ENCODE assay signal across 1 cellular context in the genomic region with DNA sequence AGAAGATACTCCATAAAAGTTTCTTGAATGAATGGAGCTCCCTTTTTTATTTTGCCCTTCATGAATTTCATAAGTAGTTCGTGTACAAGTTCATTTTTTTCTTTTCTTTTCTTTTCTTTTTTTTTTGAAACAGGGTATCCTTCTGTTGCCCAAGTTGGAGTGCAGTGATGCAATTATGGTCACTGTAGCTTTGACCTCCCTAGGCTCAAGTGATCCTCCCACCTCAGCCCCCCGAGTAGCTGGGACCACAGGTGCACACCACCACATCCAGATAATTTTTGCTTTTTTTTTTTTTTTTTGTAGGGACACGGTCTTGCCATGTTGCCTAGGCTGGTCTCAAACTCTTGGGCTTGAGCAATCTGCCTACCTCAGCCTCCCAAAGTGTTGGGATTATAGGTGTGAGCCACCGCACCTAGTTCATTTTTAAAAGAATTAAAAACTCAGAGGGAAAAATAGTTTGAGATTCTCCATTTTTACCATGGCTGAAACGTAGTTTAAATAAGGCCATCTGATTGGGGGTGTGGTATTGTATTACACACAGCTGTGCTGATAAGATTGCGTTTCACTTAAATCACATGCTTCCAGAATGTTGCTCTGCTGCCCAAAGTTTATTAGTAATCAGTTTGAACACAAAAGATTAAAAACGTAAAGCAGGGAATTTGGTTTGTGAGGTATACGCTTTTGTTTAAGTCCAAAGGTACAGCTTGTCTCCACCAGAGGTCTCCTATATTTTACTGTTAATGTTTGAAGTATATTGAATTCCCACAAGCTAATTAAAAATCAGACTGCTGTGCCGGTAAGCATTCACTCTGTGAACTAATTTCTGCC.
TF ChIP-seq lines count a peak whose summit lies in the region.

No MANE protein-coding gene starts in this region.

TF ChIP-seq in HepG2, 621 proteins besides CTCF, POLR2A, EP300 and RAD21 (continued from another document):
- TF ChIP-seq, protein P1, sequence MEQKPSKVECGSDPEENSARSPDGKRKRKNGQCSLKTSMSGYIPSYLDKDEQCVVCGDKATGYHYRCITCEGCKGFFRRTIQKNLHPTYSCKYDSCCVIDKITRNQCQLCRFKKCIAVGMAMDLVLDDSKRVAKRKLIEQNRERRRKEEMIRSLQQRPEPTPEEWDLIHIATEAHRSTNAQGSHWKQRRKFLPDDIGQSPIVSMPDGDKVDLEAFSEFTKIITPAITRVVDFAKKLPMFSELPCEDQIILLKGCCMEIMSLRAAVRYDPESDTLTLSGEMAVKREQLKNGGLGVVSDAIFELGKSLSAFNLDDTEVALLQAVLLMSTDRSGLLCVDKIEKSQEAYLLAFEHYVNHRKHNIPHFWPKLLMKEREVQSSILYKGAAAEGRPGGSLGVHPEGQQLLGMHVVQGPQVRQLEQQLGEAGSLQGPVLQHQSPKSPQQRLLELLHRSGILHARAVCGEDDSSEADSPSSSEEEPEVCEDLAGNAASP (CRISPR knock-in tag; IDR thresholded peaks at IDR 0.05; ENCODE audit: borderline replicate concordance), result peak; percentile 28; the same call in 1 of the 2 replicates
- TF ChIP-seq ZNF775 (CRISPR knock-in tag; IDR thresholded peaks at IDR 0.05; ENCODE audit: borderline replicate concordance), result no peak
- no peak for TF ChIP-seq KLF13 (CRISPR knock-in tag; IDR thresholded peaks at IDR 0.05)
- TF ChIP-seq, protein P2, sequence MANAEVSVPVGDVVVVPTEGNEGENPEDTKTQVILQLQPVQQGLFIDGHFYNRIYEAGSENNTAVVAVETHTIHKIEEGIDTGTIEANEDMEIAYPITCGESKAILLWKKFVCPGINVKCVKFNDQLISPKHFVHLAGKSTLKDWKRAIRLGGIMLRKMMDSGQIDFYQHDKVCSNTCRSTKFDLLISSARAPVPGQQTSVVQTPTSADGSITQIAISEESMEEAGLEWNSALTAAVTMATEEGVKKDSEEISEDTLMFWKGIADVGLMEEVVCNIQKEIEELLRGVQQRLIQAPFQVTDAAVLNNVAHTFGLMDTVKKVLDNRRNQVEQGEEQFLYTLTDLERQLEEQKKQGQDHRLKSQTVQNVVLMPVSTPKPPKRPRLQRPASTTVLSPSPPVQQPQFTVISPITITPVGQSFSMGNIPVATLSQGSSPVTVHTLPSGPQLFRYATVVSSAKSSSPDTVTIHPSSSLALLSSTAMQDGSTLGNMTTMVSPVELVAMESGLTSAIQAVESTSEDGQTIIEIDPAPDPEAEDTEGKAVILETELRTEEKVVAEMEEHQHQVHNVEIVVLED (CRISPR knock-in tag; IDR thresholded peaks at IDR 0.05; ENCODE audit: borderline replicate concordance), result no peak
- TF ChIP-seq HCFC1 (IDR thresholded peaks at IDR 0.05; ENCODE audit: low read depth, low read length), result no peak
- TF ChIP-seq POLR2G (IDR thresholded peaks at IDR 0.05; ENCODE audit: low read depth, low read length), result no peak
- no peak for TF ChIP-seq ASH2L (IDR thresholded peaks at IDR 0.05; ENCODE audit: insufficient read length, low read depth, low read length)
- TF ChIP-seq DNMT3B (CRISPR knock-in tag; conservative IDR thresholded peaks at IDR 0.05), result no peak
- peak; percentile 27; the same call in 1 of the 2 replicates for TF ChIP-seq SMC3 (IDR thresholded peaks at IDR 0.05; ENCODE audit: low read length)
- TF ChIP-seq, protein P3, sequence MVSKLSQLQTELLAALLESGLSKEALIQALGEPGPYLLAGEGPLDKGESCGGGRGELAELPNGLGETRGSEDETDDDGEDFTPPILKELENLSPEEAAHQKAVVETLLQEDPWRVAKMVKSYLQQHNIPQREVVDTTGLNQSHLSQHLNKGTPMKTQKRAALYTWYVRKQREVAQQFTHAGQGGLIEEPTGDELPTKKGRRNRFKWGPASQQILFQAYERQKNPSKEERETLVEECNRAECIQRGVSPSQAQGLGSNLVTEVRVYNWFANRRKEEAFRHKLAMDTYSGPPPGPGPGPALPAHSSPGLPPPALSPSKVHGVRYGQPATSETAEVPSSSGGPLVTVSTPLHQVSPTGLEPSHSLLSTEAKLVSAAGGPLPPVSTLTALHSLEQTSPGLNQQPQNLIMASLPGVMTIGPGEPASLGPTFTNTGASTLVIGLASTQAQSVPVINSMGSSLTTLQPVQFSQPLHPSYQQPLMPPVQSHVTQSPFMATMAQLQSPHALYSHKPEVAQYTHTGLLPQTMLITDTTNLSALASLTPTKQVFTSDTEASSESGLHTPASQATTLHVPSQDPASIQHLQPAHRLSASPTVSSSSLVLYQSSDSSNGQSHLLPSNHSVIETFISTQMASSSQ (IDR thresholded peaks at IDR 0.05; ENCODE audit: low read depth), result no peak
- TF ChIP-seq, protein P3 (CRISPR knock-in tag; IDR thresholded peaks at IDR 0.05; ENCODE audit: borderline replicate concordance), result no peak
- TF ChIP-seq, protein P4, sequence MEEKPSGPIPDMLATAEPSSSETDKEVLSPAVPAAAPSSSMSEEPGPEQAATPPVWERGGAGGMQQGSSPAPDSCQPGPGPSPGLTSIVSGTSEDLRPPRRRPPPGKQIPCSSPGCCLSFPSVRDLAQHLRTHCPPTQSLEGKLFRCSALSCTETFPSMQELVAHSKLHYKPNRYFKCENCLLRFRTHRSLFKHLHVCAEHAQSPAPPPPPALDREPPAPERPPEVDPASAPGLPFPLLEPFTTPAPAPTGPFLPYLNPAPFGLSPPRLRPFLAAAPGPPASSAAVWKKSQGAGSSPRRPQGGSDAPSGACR (CRISPR knock-in tag; IDR thresholded peaks at IDR 0.05), result peak; percentile 28; the same call in 1 of the 2 replicates
- TF ChIP-seq ZNF430 (CRISPR knock-in tag; IDR thresholded peaks at IDR 0.05), result no peak
- TF ChIP-seq, protein P5, sequence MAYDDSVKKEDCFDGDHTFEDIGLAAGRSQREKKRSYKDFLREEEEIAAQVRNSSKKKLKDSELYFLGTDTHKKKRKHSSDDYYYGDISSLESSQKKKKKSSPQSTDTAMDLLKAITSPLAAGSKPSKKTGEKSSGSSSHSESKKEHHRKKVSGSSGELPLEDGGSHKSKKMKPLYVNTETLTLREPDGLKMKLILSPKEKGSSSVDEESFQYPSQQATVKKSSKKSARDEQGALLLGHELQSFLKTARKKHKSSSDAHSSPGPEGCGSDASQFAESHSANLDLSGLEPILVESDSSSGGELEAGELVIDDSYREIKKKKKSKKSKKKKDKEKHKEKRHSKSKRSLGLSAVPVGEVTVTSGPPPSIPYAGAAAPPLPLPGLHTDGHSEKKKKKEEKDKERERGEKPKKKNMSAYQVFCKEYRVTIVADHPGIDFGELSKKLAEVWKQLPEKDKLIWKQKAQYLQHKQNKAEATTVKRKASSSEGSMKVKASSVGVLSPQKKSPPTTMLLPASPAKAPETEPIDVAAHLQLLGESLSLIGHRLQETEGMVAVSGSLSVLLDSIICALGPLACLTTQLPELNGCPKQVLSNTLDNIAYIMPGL (CRISPR knock-in tag; IDR thresholded peaks at IDR 0.05; ENCODE audit: borderline replicate concordance in 1 of 2, low read depth in 1 of 2), result no peak
- TF ChIP-seq XBP1 (CRISPR knock-in tag; IDR thresholded peaks at IDR 0.05), result no peak
- no peak for TF ChIP-seq HMG20B (CRISPR knock-in tag; conservative IDR thresholded peaks at IDR 0.05)
- TF ChIP-seq, protein P6, sequence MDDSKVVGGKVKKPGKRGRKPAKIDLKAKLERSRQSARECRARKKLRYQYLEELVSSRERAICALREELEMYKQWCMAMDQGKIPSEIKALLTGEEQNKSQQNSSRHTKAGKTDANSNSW (CRISPR knock-in tag; IDR thresholded peaks at IDR 0.05; ENCODE audit: borderline replicate concordance), result no peak
- TF ChIP-seq, protein P7, sequence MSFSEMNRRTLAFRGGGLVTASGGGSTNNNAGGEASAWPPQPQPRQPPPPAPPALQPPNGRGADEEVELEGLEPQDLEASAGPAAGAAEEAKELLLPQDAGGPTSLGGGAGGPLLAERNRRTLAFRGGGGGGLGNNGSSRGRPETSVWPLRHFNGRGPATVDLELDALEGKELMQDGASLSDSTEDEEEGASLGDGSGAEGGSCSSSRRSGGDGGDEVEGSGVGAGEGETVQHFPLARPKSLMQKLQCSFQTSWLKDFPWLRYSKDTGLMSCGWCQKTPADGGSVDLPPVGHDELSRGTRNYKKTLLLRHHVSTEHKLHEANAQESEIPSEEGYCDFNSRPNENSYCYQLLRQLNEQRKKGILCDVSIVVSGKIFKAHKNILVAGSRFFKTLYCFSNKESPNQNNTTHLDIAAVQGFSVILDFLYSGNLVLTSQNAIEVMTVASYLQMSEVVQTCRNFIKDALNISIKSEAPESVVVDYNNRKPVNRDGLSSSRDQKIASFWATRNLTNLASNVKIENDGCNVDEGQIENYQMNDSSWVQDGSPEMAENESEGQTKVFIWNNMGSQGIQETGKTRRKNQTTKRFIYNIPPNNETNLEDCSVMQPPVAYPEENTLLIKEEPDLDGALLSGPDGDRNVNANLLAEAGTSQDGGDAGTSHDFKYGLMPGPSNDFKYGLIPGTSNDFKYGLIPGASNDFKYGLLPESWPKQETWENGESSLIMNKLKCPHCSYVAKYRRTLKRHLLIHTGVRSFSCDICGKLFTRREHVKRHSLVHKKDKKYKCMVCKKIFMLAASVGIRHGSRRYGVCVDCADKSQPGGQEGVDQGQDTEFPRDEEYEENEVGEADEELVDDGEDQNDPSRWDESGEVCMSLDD (CRISPR knock-in tag; IDR thresholded peaks at IDR 0.05; ENCODE audit: borderline replicate concordance), result no peak
- TF ChIP-seq ZNF367 (CRISPR knock-in tag; IDR thresholded peaks at IDR 0.05; ENCODE audit: borderline replicate concordance), result 0 out of 2 replicates have a peak, but pooled peaks have one; percentile 42
- no peak for TF ChIP-seq SOX6 (IDR thresholded peaks at IDR 0.05)
- peak; percentile 46; the same call in 1 of the 2 replicates for TF ChIP-seq SOX6 (CRISPR knock-in tag; IDR thresholded peaks at IDR 0.05)
- no peak for TF ChIP-seq ZSCAN22 (CRISPR knock-in tag; IDR thresholded peaks at IDR 0.05)
- no peak for TF ChIP-seq TAF15 (IDR thresholded peaks at IDR 0.05; ENCODE audit: low read depth, low read length, poor library complexity, severe bottlenecking)
- no peak for TF ChIP-seq GFI1 (CRISPR knock-in tag; IDR thresholded peaks at IDR 0.05; ENCODE audit: borderline replicate concordance)
- TF ChIP-seq KLF16 (CRISPR knock-in tag; IDR thresholded peaks at IDR 0.05), result no peak
- TF ChIP-seq ZSCAN9 (CRISPR knock-in tag; IDR thresholded peaks at IDR 0.05; ENCODE audit: borderline replicate concordance), result no peak
